1 cellular context compared by ENCODE assay signal in genomic region chr17:9432121-9432866, GRCh38.
TF ChIP-seq lines count a peak whose summit lies in the region.

No MANE protein-coding gene starts in this region.

TF ChIP-seq in GM12878, 131 proteins besides CTCF, POLR2A, EP300 and RAD21 (continued from another document):
- TF ChIP-seq E2F8 (IDR thresholded peaks at IDR 0.05; ENCODE audit: low read depth, partially characterized antibody), result no peak
- TF ChIP-seq FOS (IDR thresholded peaks at IDR 0.05; ENCODE audit: borderline replicate concordance, extremely low read depth, insufficient read length), result no peak
